In the genomic region with DNA sequence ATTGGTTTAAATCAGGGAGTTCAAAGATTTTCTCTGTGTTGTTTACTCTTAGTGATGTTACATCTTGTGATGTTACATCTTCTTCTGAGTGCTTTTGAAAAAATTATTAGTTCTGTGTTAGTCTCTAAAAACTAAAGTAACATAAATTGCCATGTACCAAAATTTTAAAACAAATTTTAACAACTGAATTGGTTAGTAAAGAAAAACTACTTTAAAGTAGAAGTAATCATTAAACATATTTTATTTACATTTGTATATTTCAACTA, we compare ENCODE assay signal across 19 cellular contexts. TPM values are rescaled to one million over a fixed set of nuclear protein-coding genes. Genes with fewer than 3 reads are reported as not detected.
A peak's percentile ranks its signal among the peaks of the same experiment; 100 is the strongest.
DNase-seq lines count a peak whose midpoint lies in the region; FAIRE-seq and TF ChIP-seq lines count a peak whose summit lies in the region.
"Had no signal": no experiment of that assay in that cellular context is flagged by ENCODE, and none has a peak within 500 bp of the region (broad histone marks: within the 10 kb centered on the region; RNA-seq: fewer than 3 reads in every experiment).

No MANE protein-coding gene starts in this region.

- H4K20me1 ChIP-seq in hepatocyte (ENCODE audit: insufficient read depth, poor library complexity, severe bottlenecking), result no peaks in the 10 kb centered on the region

- TF ChIP-seq CTCF in AG04450 (IDR thresholded peaks at IDR 0.05; ENCODE audit: low read depth, low read length) (no peak), HL-60 (IDR thresholded peaks at IDR 0.05; ENCODE audit: insufficient read depth, low read length) (no peak), hepatocyte (IDR thresholded peaks at IDR 0.05; ENCODE audit: poor library complexity) (no peak)

- H3K4me1 ChIP-seq in hepatocyte (ENCODE audit: insufficient read depth), result peaks cover 8% of the 10 kb centered on the region
- H3K4me1 ChIP-seq: prostate gland had no signal

- H3K9me3 ChIP-seq in AG04450 (ENCODE audit: control insufficient read depth, insufficient read depth, low read length) (no peaks in the 10 kb centered on the region), hepatocyte (ENCODE audit: low read depth) (no peaks in the 10 kb centered on the region)
- H3K9me3 ChIP-seq: prostate gland, tibial artery had no signal

- no peak overlapping the region for H3K27ac Mint-ChIP-seq in activated CD4-positive, alpha-beta T cell treated with anti-CD3 and anti-CD28 coated beads, Interleukin-2, amount 10 ng/mL, durations not matched to agents 7 days and 5 days

- H3K4me3 ChIP-seq in AG04450 (ENCODE audit: low read depth, low read length) (peak overlapping the region; percentile 82), HL-60 (replicated peaks; ENCODE audit: insufficient read depth, low read length) (peak overlapping the region; percentile 36), hepatocyte (peak overlapping the region; percentile 46)
- H3K4me3 ChIP-seq: prostate gland, tibial artery had no signal

- peaks cover 5% of the 10 kb centered on the region for H3K36me3 Mint-ChIP-seq in activated CD4-positive, alpha-beta T cell treated with anti-CD3 and anti-CD28 coated beads, Interleukin-2, amount 10 ng/mL, durations not matched to agents 7 days and 5 days (ENCODE audit: low read depth)

- peak overlapping the region; percentile 80 for H3K4me2 ChIP-seq in hepatocyte

- no peak overlapping the region for H2AFZ ChIP-seq in hepatocyte

- DNase-seq in AG04450 (ENCODE audit: low read depth, low spot score), result no peak
- no peak for DNase-seq in HL-60 (ENCODE audit: low read depth in 1 of 2, low spot score in 1 of 2)
- DNase-seq in RCC 7860 (ENCODE audit: low spot score), result no peak
- no peak for DNase-seq in hepatocyte (ENCODE audit: low spot score)
- DNase-seq in AG20443 (ENCODE audit: low spot score), result no peak
- no peak for DNase-seq in superior temporal gyrus (ENCODE audit: extremely low spot score)
- DNase-seq in NCI-H526 treated with DMSO at 0.1 percent for 48 hours (lab: John Stamatoyannopoulos, UW), result no peak
- DNase-seq in activated CD4-positive, alpha-beta T cell treated with anti-CD3 and anti-CD28 coated beads, Interleukin-2, amount 10 ng/mL, durations not matched to agents 7 days and 5 days, result no peak
- DNase-seq: activated effector memory CD4-positive, alpha-beta T cell treated with anti-CD3 and anti-CD28 coated beads, Interleukin-2, amount 50 U/mL, for 16 hours; AML-193; effector memory CD8-positive, alpha-beta T cell; foreskin fibroblast; kidney; NCI-H1417; NCI-H446 treated with DMSO at 0.1 percent for 48 hours; stimulated activated CD8-positive, alpha-beta memory T cell treated with anti-CD3 and anti-CD28 coated beads, Interleukin-4, amount 100 ng/mL, for 48 hours; tibial artery had no signal

- peaks cover 24% of the 10 kb centered on the region for H3K4me1 Mint-ChIP-seq in activated CD4-positive, alpha-beta T cell treated with anti-CD3 and anti-CD28 coated beads, Interleukin-2, amount 10 ng/mL, durations not matched to agents 7 days and 5 days

- H3K36me3 ChIP-seq in hepatocyte (replicated peaks; ENCODE audit: insufficient read depth, low read depth), result no peaks in the 10 kb centered on the region
- H3K36me3 ChIP-seq: prostate gland, tibial artery had no signal

- CTCF ChIA-PET in AG04450 (lab: Charles Lee), result no interaction called here
- CTCF ChIA-PET in activated CD4-positive, alpha-beta T cell treated with anti-CD3 and anti-CD28 coated beads, Interleukin-2, amount 10 ng/mL, durations not matched to agents 7 days and 5 days (lab: Charles Lee), result no interaction called here

- peaks cover 20% of the 10 kb centered on the region for H3K79me2 ChIP-seq in hepatocyte

- H3K27me3 ChIP-seq in AG04450 (ENCODE audit: control insufficient read depth, insufficient read depth, low read length) (no peaks in the 10 kb centered on the region), HL-60 (ENCODE audit: insufficient read depth, poor library complexity, severe bottlenecking) (no peaks in the 10 kb centered on the region), hepatocyte (no peaks in the 10 kb centered on the region)

- H3K9me2 ChIP-seq in hepatocyte (replicated peaks; ENCODE audit: insufficient read depth), result no peaks in the 10 kb centered on the region

- no peaks in the 10 kb centered on the region for H3K9me3 Mint-ChIP-seq in activated CD4-positive, alpha-beta T cell treated with anti-CD3 and anti-CD28 coated beads, Interleukin-2, amount 10 ng/mL, durations not matched to agents 7 days and 5 days
- H3K9me3 Mint-ChIP-seq: effector memory CD8-positive, alpha-beta T cell had no signal

- no peak overlapping the region for H3K4me3 Mint-ChIP-seq in activated CD4-positive, alpha-beta T cell treated with anti-CD3 and anti-CD28 coated beads, Interleukin-2, amount 10 ng/mL, durations not matched to agents 7 days and 5 days

- no peak overlapping the region for H3K27ac ChIP-seq in AG04450 (ENCODE audit: low read depth, low read length)
- H3K27ac ChIP-seq in HL-60 (replicated peaks), result peak overlapping the region; percentile 96
- H3K27ac ChIP-seq in hepatocyte, result peak overlapping the region; percentile 79
- H3K27ac ChIP-seq: prostate gland, tibial artery had no signal

- POLR2A ChIA-PET in AG04450 (lab: Yijun Ruan, JAX), result no interaction called here
- POLR2A ChIA-PET in activated CD4-positive, alpha-beta T cell treated with anti-CD3 and anti-CD28 coated beads, Interleukin-2, amount 10 ng/mL, durations not matched to agents 7 days and 5 days (lab: Charles Lee), result no interaction called here

- H3K27me3 Mint-ChIP-seq in activated CD4-positive, alpha-beta T cell treated with anti-CD3 and anti-CD28 coated beads, Interleukin-2, amount 10 ng/mL, durations not matched to agents 7 days and 5 days, result peaks cover 67% of the 10 kb centered on the region

- peak; percentile 83 for FAIRE-seq in RCC 7860 (lab: Jason Lieb, UNC)
- FAIRE-seq: GM12891 had no signal

RNA-seq across cellular contexts. Expression of a gene that starts 5.2 kb away (rescaled TPM):
- polyA plus RNA-seq in AG04450 (2011; rRNA removed) (78.5 and 98.2 TPM in 2 replicates), hepatocyte (28.9 and 31.1 TPM in 2 replicates)
- 97.8 and 99.9 TPM in 2 replicates for polyA minus RNA-seq in AG04450 (2011; rRNA and poly(A)+ RNA removed)
- 73.1 and 75.7 TPM in 2 replicates for total RNA-seq in hepatocyte
- total RNA-seq in activated CD4-positive, alpha-beta T cell treated with anti-CD3 and anti-CD28 coated beads, Interleukin-2, amount 10 ng/mL, durations not matched to agents 7 days and 5 days, result 1 to 10 TPM in 1 of 2 experiments, under 1 TPM in 1; 0.50 to 1.2 TPM

RNA-seq across cellular contexts. Expression of a gene that starts 56.3 kb away (rescaled TPM):
- polyA plus RNA-seq in AG04450 (2011; rRNA removed), result 64.6 and 78.8 TPM in 2 replicates
- polyA minus RNA-seq in AG04450 (2011; rRNA and poly(A)+ RNA removed), result 76.4 and 81.8 TPM in 2 replicates
- 41.0 and 57.2 TPM in 2 replicates for total RNA-seq in hepatocyte
- 55.4 and 57.1 TPM in 2 replicates for polyA plus RNA-seq in hepatocyte
- total RNA-seq in activated CD4-positive, alpha-beta T cell treated with anti-CD3 and anti-CD28 coated beads, Interleukin-2, amount 10 ng/mL, durations not matched to agents 7 days and 5 days, result 100 to 1,000 TPM; 109 to 143 TPM

Comparison
In these comparisons a context has a peak if more than half of its experiments do, and no peak if none do; other contexts are left out.
1. RNA of a gene that starts 5.2 kb away (total RNA-seq): 73.1 to 75.7 TPM in hepatocyte; 0.50 to 1.2 TPM in activated CD4-positive, alpha-beta T cell treated with anti-CD3 and anti-CD28 coated beads, Interleukin-2, amount 10 ng/mL, durations not matched to agents 7 days and 5 days; every median in the first group is over 10 times any median in the second.
2. Peak in every context shown above with its lines, with median percentiles within 50 percentile points of each other: H3K4me3 ChIP-seq.